ENCODE assay signal across 9 cellular contexts in the genomic region with DNA sequence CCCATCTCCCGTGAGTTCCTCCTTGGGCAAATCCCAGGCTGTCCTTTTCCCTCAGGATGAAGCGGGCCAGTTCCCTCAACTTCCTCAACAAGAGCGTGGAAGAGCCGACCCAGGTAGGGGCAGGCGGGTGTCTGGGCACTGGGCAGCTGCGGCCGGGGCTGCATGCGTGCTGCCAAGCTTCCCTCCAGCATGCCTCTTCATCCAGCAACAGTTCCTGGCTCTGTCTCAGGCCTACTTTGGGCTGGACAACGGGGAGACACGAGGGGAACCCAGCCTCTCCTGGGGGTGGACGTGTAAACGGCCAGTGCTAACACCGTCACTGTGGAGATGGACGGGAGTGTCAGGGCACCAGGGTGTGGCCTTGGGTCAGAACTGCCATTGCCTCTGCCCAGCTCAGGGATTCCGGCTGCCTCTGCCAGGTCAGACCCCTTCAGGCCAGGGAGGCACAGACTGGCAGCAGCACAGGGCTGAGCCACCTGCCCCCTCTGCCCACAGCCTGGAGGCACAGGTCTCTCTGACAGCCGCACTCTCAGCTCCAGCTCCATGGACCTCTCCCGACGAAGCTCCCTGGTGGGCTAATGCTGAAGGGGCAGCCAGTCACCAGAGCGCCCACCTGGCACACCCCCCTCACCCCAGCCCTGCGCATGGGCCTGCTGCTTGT. TPM values are rescaled to one million over a fixed set of nuclear protein-coding genes. Genes with fewer than 3 reads are reported as not detected.
DNase-seq lines count a peak whose midpoint lies in the region; ATAC-seq, FAIRE-seq and TF ChIP-seq lines count a peak whose summit lies in the region.
"Had no signal": no experiment of that assay in that cellular context is flagged by ENCODE, and none has a peak within 500 bp of the region (broad histone marks: within the 10 kb centered on the region; RNA-seq: fewer than 3 reads in every experiment).

No MANE protein-coding gene starts in this region.

- DNase-seq in activated T-cell treated with anti-CD3 and anti-CD28 coated beads, Interleukin-2, amount 50 U/mL, for 24 hours: no peak
- DNase-seq in activated T-cell treated with anti-CD3 and anti-CD28 coated beads, Interleukin-2, amount 50 U/mL, for 72 hours: no peak
- DNase-seq in adrenal gland (peak in 2 of 7 donors; percentile 36 to 68), kidney (peak; percentile 88), testis (no peak), GDM1 (lab: John Stamatoyannopoulos, UW) (no peak), NCI-H2029 (lab: John Stamatoyannopoulos, UW) (no peak)
- no peak for DNase-seq in activated T-cell treated with anti-CD3 and anti-CD28 coated beads, Interleukin-2, amount 50 U/mL, for 48 hours
- DNase-seq: activated gamma-delta T cell treated with Interleukin-2 at 50 U/mL for 16 hours had no signal

- H3K4me1 ChIP-seq in adrenal gland (replicated peaks in 1 of 2): peaks cover 5 to 24% of the 10 kb centered on the region in 2 donors
- H3K4me1 ChIP-seq in kidney (ENCODE audit: control insufficient read depth in 1 of 2, insufficient read depth in 1 of 2, low read depth in 1 of 2, low read length in 2 of 2): peaks cover 6 to 13% of the 10 kb centered on the region in 2 donors
- peaks cover 11% of the 10 kb centered on the region for H3K4me1 ChIP-seq in testis

- no peaks in the 10 kb centered on the region for H3K27me3 Mint-ChIP-seq in activated T-cell treated with anti-CD3 and anti-CD28 coated beads, Interleukin-2, amount 50 U/mL, for 24 hours
- H3K27me3 Mint-ChIP-seq in activated T-cell treated with anti-CD3 and anti-CD28 coated beads, Interleukin-2, amount 50 U/mL, for 72 hours (ENCODE audit: low read depth): no peaks in the 10 kb centered on the region

- TF ChIP-seq POLR2A in adrenal gland (IDR thresholded peaks at IDR 0.05): no peak
- TF ChIP-seq POLR2A in testis (IDR thresholded peaks at IDR 0.05): no peak

- peaks cover 33% of the 10 kb centered on the region for H3K4me1 Mint-ChIP-seq in activated T-cell treated with anti-CD3 and anti-CD28 coated beads, Interleukin-2, amount 50 U/mL, for 24 hours (ENCODE audit: low read depth)
- H3K4me1 Mint-ChIP-seq in activated T-cell treated with anti-CD3 and anti-CD28 coated beads, Interleukin-2, amount 50 U/mL, for 72 hours (ENCODE audit: low read depth): peaks cover 31% of the 10 kb centered on the region

- H3K27ac ChIP-seq in adrenal gland: peak overlapping the region in 3 of 5 donors; percentile 89 to 98 (median 95)
- H3K27ac ChIP-seq in kidney (ENCODE audit: low read depth in 2 of 2, low read length in 2 of 2): peak overlapping the region in 1 of 2 donors; percentile 32
- peak overlapping the region; percentile 96 to 97 for H3K27ac ChIP-seq in testis

- H3K36me3 ChIP-seq in adrenal gland (replicated peaks in 1 of 2) (peaks cover 0 to 25% of the 10 kb centered on the region in 2 donors), kidney (ENCODE audit: control insufficient read depth in 1 of 2, insufficient read depth in 2 of 2, low read length in 2 of 2) (peaks cover 0 to 7% of the 10 kb centered on the region in 2 donors), testis (ENCODE audit: low read depth, missing control alignments) (no peaks in the 10 kb centered on the region)

- WGBS in adrenal gland, 4 donors: 81 to 86% (median 83%) methylated on average over 10 to 20 of the region's 20 CpGs
- WGBS in testis, 2 donors: 62 to 77% methylated on average over 14 to 19 of the region's 20 CpGs

- peak overlapping the region in 1 of 2 donors; percentile 51 for H3K9ac ChIP-seq in kidney (ENCODE audit: low read length in 2 of 2)

- H3K9me3 ChIP-seq in adrenal gland (replicated peaks in 1 of 3) (no peaks in the 10 kb centered on the region), kidney (ENCODE audit: control insufficient read depth in 1 of 2, low read length in 2 of 2) (no peaks in the 10 kb centered on the region), testis (no peaks in the 10 kb centered on the region)

- ATAC-seq in activated T-cell treated with anti-CD3 and anti-CD28 coated beads, Interleukin-2, amount 50 U/mL, for 72 hours (replicated peaks in 1 of 2): no peak

- H3K36me3 Mint-ChIP-seq in activated T-cell treated with anti-CD3 and anti-CD28 coated beads, Interleukin-2, amount 50 U/mL, for 24 hours (ENCODE audit: low read depth): peaks cover 84% of the 10 kb centered on the region
- H3K36me3 Mint-ChIP-seq in activated T-cell treated with anti-CD3 and anti-CD28 coated beads, Interleukin-2, amount 50 U/mL, for 72 hours (ENCODE audit: insufficient read depth in 2 of 2): peaks cover 7 to 10% of the 10 kb centered on the region in 2 donors

- H3K4me3 ChIP-seq in adrenal gland (peak overlapping the region in 1 of 4 donors; percentile 94), kidney (ENCODE audit: low read length in 2 of 2) (peak overlapping the region in 1 of 2 donors; percentile 92), testis (peak overlapping the region; percentile 67 to 79)

- FAIRE-seq in kidney (lab: Jason Lieb, UNC): no peak

- intact Hi-C loops in adrenal gland (cut with DNase I): no loop called here
- intact Hi-C loops in kidney (cut with DNase I): no loop called here
- intact Hi-C loops in testis (cut with DNase I; ENCODE audit: low total_unique reads): no loop called here

- H3K4me3 Mint-ChIP-seq in activated T-cell treated with anti-CD3 and anti-CD28 coated beads, Interleukin-2, amount 50 U/mL, for 24 hours: peak overlapping the region; percentile 75
- peak overlapping the region in 1 of 2 donors; percentile 97 for H3K4me3 Mint-ChIP-seq in activated T-cell treated with anti-CD3 and anti-CD28 coated beads, Interleukin-2, amount 50 U/mL, for 72 hours

- TF ChIP-seq CTCF in adrenal gland (IDR thresholded peaks at IDR 0.05) (no peak), kidney (IDR thresholded peaks at IDR 0.05; ENCODE audit: borderline replicate concordance, extremely low read depth, insufficient read depth) (no peak), testis (IDR thresholded peaks at IDR 0.05) (no peak)

- no peaks in the 10 kb centered on the region for H3K9me3 Mint-ChIP-seq in activated T-cell treated with anti-CD3 and anti-CD28 coated beads, Interleukin-2, amount 50 U/mL, for 24 hours
- no peaks in the 10 kb centered on the region for H3K9me3 Mint-ChIP-seq in activated T-cell treated with anti-CD3 and anti-CD28 coated beads, Interleukin-2, amount 50 U/mL, for 72 hours

- H3K27ac Mint-ChIP-seq in activated T-cell treated with anti-CD3 and anti-CD28 coated beads, Interleukin-2, amount 50 U/mL, for 24 hours: peak overlapping the region; percentile 90
- H3K27ac Mint-ChIP-seq in activated T-cell treated with anti-CD3 and anti-CD28 coated beads, Interleukin-2, amount 50 U/mL, for 72 hours: no peak overlapping the region

- H3K27me3 ChIP-seq in adrenal gland (no peaks in the 10 kb centered on the region), testis (no peaks in the 10 kb centered on the region)

RNA-seq across cellular contexts. Expression of a gene that starts 1.9 kb away (rescaled TPM):
- total RNA-seq in activated T-cell treated with anti-CD3 and anti-CD28 coated beads, Interleukin-2, amount 50 U/mL, for 72 hours: 100 to 1,000 TPM; 127 to 139 TPM
- total RNA-seq in adrenal gland (100 to 1,000 TPM; 128 to 190 (median 164) TPM), kidney (153 TPM), testis (100 to 1,000 TPM in 1 of 2 donors, 10 to 100 TPM in 1; 63.2 to 107 TPM)
- polyA plus RNA-seq in adrenal gland (100 to 1,000 TPM; 109 to 168 (median 135) TPM), kidney (ENCODE audit: insufficient read depth, low read depth, low replicate concordance) (197 TPM), testis (ENCODE audit: insufficient read depth, low read depth, low replicate concordance) (180 TPM)

RNA-seq across cellular contexts. Expression of a gene that starts 9.0 kb away (rescaled TPM):
- total RNA-seq in activated T-cell treated with anti-CD3 and anti-CD28 coated beads, Interleukin-2, amount 50 U/mL, for 72 hours: 10 to 100 TPM; 51.9 to 54.8 TPM
- total RNA-seq in adrenal gland (10 to 100 TPM; 17.3 to 50.0 (median 25.1) TPM), kidney (30.6 TPM), testis (10 to 100 TPM; 45.9 to 53.5 TPM)
- polyA plus RNA-seq in adrenal gland (10 to 100 TPM; 14.6 to 68.1 (median 21.4) TPM), kidney (ENCODE audit: insufficient read depth, low read depth, low replicate concordance) (16.2 TPM), testis (ENCODE audit: insufficient read depth, low read depth, low replicate concordance) (51.7 TPM)

RNA-seq across cellular contexts. Expression of a gene that starts 11.5 kb away (rescaled TPM):
- total RNA-seq in activated T-cell treated with anti-CD3 and anti-CD28 coated beads, Interleukin-2, amount 50 U/mL, for 72 hours: 1 to 10 TPM; 1.2 to 3.5 TPM
- total RNA-seq in adrenal gland: 10 to 100 TPM in 1 of 8 donors, 1 to 10 TPM in 3, under 1 TPM in 2, not detected in 2; 0.55 to 10.9 (median 1.8) TPM
- 10 to 100 TPM in 1 of 3 donors, 1 to 10 TPM in 2; 3.3 to 13.4 (median 9.7) TPM for polyA plus RNA-seq in adrenal gland
- total RNA-seq in kidney: 0.63 TPM
- not detected for polyA plus RNA-seq in kidney (ENCODE audit: insufficient read depth, low read depth, low replicate concordance)
- 1 to 10 TPM; 4.0 to 7.4 TPM for total RNA-seq in testis
- 17.3 TPM for polyA plus RNA-seq in testis (ENCODE audit: insufficient read depth, low read depth, low replicate concordance)

RNA-seq across cellular contexts. Expression of a gene that starts 22.4 kb away (rescaled TPM):
- 10 to 100 TPM; 42.9 to 50.8 TPM for total RNA-seq in activated T-cell treated with anti-CD3 and anti-CD28 coated beads, Interleukin-2, amount 50 U/mL, for 72 hours
- total RNA-seq in adrenal gland (100 to 1,000 TPM in 4 of 8 donors, 10 to 100 TPM in 4; 69.7 to 154 (median 97.1) TPM), kidney (92.1 TPM), testis (10 to 100 TPM; 60.5 to 94.1 TPM)
- polyA plus RNA-seq in adrenal gland (100 to 1,000 TPM in 2 of 3 donors, 10 to 100 TPM in 1; 97.9 to 129 (median 104) TPM), kidney (ENCODE audit: insufficient read depth, low read depth, low replicate concordance) (115 TPM), testis (ENCODE audit: insufficient read depth, low read depth, low replicate concordance) (82.6 TPM)

RNA-seq across cellular contexts. Expression of a gene that starts 25.2 kb away (rescaled TPM):
- under 1 TPM in 1 of 2 donors, not detected in 1; 0.10 TPM for total RNA-seq in activated T-cell treated with anti-CD3 and anti-CD28 coated beads, Interleukin-2, amount 50 U/mL, for 72 hours
- total RNA-seq in adrenal gland (1 to 10 TPM in 3 of 8 donors, under 1 TPM in 2, not detected in 3; 0.07 to 2.3 (median 1.3) TPM), kidney (0.19 TPM), testis (1 to 10 TPM; 1.4 to 1.7 TPM)
- polyA plus RNA-seq in adrenal gland (1 to 10 TPM in 2 of 3 donors, under 1 TPM in 1; 0.42 to 6.8 (median 1.9) TPM), kidney (ENCODE audit: insufficient read depth, low read depth, low replicate concordance) (not detected), testis (ENCODE audit: insufficient read depth, low read depth, low replicate concordance) (0.90 TPM)
